ENCODE assay signal across 8 cellular contexts in the genomic region with DNA sequence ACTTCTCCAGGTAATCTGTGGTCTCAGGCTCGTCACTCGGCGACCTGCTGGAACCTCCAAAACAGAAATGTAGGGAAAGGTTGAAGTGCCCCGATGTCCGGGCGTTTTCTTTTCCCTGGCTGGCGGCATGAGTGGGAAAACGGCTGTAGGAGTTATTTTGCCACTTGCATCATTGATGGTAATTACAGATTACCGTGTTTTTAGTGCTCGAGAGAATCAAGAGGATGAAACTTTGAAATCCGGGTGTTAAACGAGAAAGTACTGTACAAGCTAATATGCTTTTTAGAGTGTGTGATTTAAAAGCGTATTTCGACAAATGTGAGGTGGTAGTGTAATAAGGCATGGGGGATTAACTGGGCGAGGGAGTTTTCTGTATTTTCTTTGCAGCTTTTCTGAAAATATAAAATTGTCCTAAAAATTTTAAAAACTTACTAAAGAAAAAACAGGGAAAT. TPM values are rescaled to one million over a fixed set of nuclear protein-coding genes. Genes with fewer than 3 reads are reported as not detected.
A peak's percentile ranks its signal among the peaks of the same experiment; 100 is the strongest.
DNase-seq lines count a peak whose midpoint lies in the region; ATAC-seq and TF ChIP-seq lines count a peak whose summit lies in the region.

No MANE protein-coding gene starts in this region.

- H3F3A ChIP-seq in SK-N-SH (replicated peaks; ENCODE audit: insufficient read depth) = no peaks in the 10 kb centered on the region

- no peak overlapping the region for H3K27ac Mint-ChIP-seq in activated T-helper 17 cell treated with anti-CD3 and anti-CD28 coated beads, Interleukin-2, amount 50 U/mL, for 72 hours
- no peak overlapping the region for H3K27ac Mint-ChIP-seq in stimulated activated naive CD8-positive, alpha-beta T cell treated with anti-CD3 and anti-CD28 coated beads, Interleukin-15, amount 100 ng/mL, for 72 hours

- H3K4me3 ChIP-seq in SK-N-SH (ENCODE audit: low read depth in 2 of 2, low read length in 1 of 2) = peak overlapping the region; percentile 67 to 71

- TF ChIP-seq CTCF in SK-N-SH (IDR thresholded peaks at IDR 0.05) = no peak

- no peak for DNase-seq in SK-N-SH
- peak; percentile 35 for DNase-seq in iPS-NIHi11 (ENCODE audit: low spot score)
- no peak for DNase-seq in stimulated activated naive CD8-positive, alpha-beta T cell treated with anti-CD3 and anti-CD28 coated beads, Interleukin-15, amount 100 ng/mL, for 72 hours
- no peak for DNase-seq in NCI-H82 (lab: John Stamatoyannopoulos, UW)
- DNase-seq in NCI-H446 (lab: John Stamatoyannopoulos, UW) = no peak

- peak overlapping the region; percentile 58 for H3K4me3 Mint-ChIP-seq in activated T-helper 17 cell treated with anti-CD3 and anti-CD28 coated beads, Interleukin-2, amount 50 U/mL, for 72 hours
- H3K4me3 Mint-ChIP-seq in stimulated activated naive CD8-positive, alpha-beta T cell treated with anti-CD3 and anti-CD28 coated beads, Interleukin-15, amount 100 ng/mL, for 72 hours = peak overlapping the region; percentile 72 to 74

- peaks cover 0 to 7% of the 10 kb centered on the region in 2 experiments; a peak in 2 of 4 replicates for H3K4me1 ChIP-seq in SK-N-SH (ENCODE audit: control insufficient read depth in 1 of 2, insufficient read depth in 2 of 2, low read depth in 1 of 2, low read length in 1 of 2)

- 42% methylated on average over 15 of the region's 15 CpGs for whole genome bisulfite sequencing in SK-N-SH (ENCODE audit: low lambda C conversion rate)

- H3K36me3 ChIP-seq in SK-N-SH (replicated peaks in 1 of 2; ENCODE audit: control insufficient read depth in 1 of 2, insufficient read depth in 2 of 2, low read length in 1 of 2) = no peaks in the 10 kb centered on the region

- no peaks in the 10 kb centered on the region for H3K36me3 Mint-ChIP-seq in activated T-helper 17 cell treated with anti-CD3 and anti-CD28 coated beads, Interleukin-2, amount 50 U/mL, for 72 hours (ENCODE audit: low read depth)

- TF ChIP-seq EP300 in SK-N-SH (IDR thresholded peaks at IDR 0.05; ENCODE audit: borderline replicate concordance in 1 of 2, low read depth in 1 of 2, low read length in 1 of 2) = no peak

- no peak overlapping the region for H3K27ac ChIP-seq in SK-N-SH (ENCODE audit: low read depth in 2 of 2, low read length in 1 of 2)

- peaks cover 5% of the 10 kb centered on the region for H3K4me1 Mint-ChIP-seq in activated T-helper 17 cell treated with anti-CD3 and anti-CD28 coated beads, Interleukin-2, amount 50 U/mL, for 72 hours
- H3K4me1 Mint-ChIP-seq in stimulated activated naive CD8-positive, alpha-beta T cell treated with anti-CD3 and anti-CD28 coated beads, Interleukin-15, amount 100 ng/mL, for 72 hours = peaks cover 6% of the 10 kb centered on the region

- CTCF ChIA-PET in SK-N-SH (lab: Yijun Ruan, JAX) = interaction anchor here (0.9 to 1.8 kb wide), 5 partner anchors 32 to 153 kb away, joined by 3 to 6 read pairs (median 3); no protein-coding TSS in a partner anchor

- ATAC-seq in SK-N-SH treated with all-trans-retinoic acid at 6 μM for 48 hours = no peak
- ATAC-seq in activated T-helper 17 cell treated with anti-CD3 and anti-CD28 coated beads, Interleukin-2, amount 50 U/mL, for 72 hours (replicated peaks) = no peak
- no peak for ATAC-seq in stimulated activated naive CD8-positive, alpha-beta T cell treated with anti-CD3 and anti-CD28 coated beads, Interleukin-15, amount 100 ng/mL, for 72 hours
- no peak for ATAC-seq in GM19023 (IDR thresholded peaks at IDR 0.05; ENCODE audit: unreplicated experiment)

- H3K79me2 ChIP-seq in SK-N-SH (ENCODE audit: insufficient read depth) = no peaks in the 10 kb centered on the region

- H3K9me3 ChIP-seq in SK-N-SH = no peaks in the 10 kb centered on the region

- no peaks in the 10 kb centered on the region for H4K20me1 ChIP-seq in SK-N-SH (ENCODE audit: insufficient read depth)

- peak overlapping the region; percentile 68 for H3K4me2 ChIP-seq in SK-N-SH

- H2AFZ ChIP-seq in SK-N-SH (ENCODE audit: low read depth) = peak overlapping the region; percentile 56; the same call in 1 of the 2 replicates

- H3K9ac ChIP-seq in SK-N-SH = no peak overlapping the region

- H3K27me3 ChIP-seq in SK-N-SH (ENCODE audit: insufficient read depth) = no peaks in the 10 kb centered on the region

- TF ChIP-seq RAD21 in SK-N-SH (IDR thresholded peaks at IDR 0.05; ENCODE audit: low read length) = no peak

- peaks cover 35% of the 10 kb centered on the region for H3K27me3 Mint-ChIP-seq in activated T-helper 17 cell treated with anti-CD3 and anti-CD28 coated beads, Interleukin-2, amount 50 U/mL, for 72 hours
- peaks cover 58% of the 10 kb centered on the region for H3K27me3 Mint-ChIP-seq in stimulated activated naive CD8-positive, alpha-beta T cell treated with anti-CD3 and anti-CD28 coated beads, Interleukin-15, amount 100 ng/mL, for 72 hours

- H3K9me2 ChIP-seq in SK-N-SH = no peaks in the 10 kb centered on the region

- H3K9me3 Mint-ChIP-seq in activated T-helper 17 cell treated with anti-CD3 and anti-CD28 coated beads, Interleukin-2, amount 50 U/mL, for 72 hours = no peaks in the 10 kb centered on the region
- no peaks in the 10 kb centered on the region for H3K9me3 Mint-ChIP-seq in stimulated activated naive CD8-positive, alpha-beta T cell treated with anti-CD3 and anti-CD28 coated beads, Interleukin-15, amount 100 ng/mL, for 72 hours

- POLR2A ChIA-PET in SK-N-SH (lab: Yijun Ruan, JAX) = no interaction called here

TF ChIP-seq in SK-N-SH, 30 proteins besides CTCF, POLR2A, EP300 and RAD21 (continues in another document):
- TF ChIP-seq, protein P1, sequence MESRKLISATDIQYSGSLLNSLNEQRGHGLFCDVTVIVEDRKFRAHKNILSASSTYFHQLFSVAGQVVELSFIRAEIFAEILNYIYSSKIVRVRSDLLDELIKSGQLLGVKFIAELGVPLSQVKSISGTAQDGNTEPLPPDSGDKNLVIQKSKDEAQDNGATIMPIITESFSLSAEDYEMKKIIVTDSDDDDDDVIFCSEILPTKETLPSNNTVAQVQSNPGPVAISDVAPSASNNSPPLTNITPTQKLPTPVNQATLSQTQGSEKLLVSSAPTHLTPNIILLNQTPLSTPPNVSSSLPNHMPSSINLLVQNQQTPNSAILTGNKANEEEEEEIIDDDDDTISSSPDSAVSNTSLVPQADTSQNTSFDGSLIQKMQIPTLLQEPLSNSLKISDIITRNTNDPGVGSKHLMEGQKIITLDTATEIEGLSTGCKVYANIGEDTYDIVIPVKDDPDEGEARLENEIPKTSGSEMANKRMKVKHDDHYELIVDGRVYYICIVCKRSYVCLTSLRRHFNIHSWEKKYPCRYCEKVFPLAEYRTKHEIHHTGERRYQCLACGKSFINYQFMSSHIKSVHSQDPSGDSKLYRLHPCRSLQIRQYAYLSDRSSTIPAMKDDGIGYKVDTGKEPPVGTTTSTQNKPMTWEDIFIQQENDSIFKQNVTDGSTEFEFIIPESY (IDR thresholded peaks at IDR 0.05; ENCODE audit: borderline replicate concordance, low read depth) = no peak
- TF ChIP-seq, protein P2, sequence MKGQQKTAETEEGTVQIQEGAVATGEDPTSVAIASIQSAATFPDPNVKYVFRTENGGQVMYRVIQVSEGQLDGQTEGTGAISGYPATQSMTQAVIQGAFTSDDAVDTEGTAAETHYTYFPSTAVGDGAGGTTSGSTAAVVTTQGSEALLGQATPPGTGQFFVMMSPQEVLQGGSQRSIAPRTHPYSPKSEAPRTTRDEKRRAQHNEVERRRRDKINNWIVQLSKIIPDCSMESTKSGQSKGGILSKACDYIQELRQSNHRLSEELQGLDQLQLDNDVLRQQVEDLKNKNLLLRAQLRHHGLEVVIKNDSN (IDR thresholded peaks at IDR 0.05; ENCODE audit: borderline replicate concordance, low read depth) = no peak
- TF ChIP-seq GATA2 (CRISPR knock-in tag; IDR thresholded peaks at IDR 0.05) = no peak
- 0 out of 2 replicates have a peak, but pooled peaks have one; percentile 3 for TF ChIP-seq RCOR1 (IDR thresholded peaks at IDR 0.05; ENCODE audit: low read length)

TF ChIP-seq in SK-N-SH treated with all-trans-retinoic acid at 6 μM for 48 hours, 23 proteins besides CTCF, POLR2A, EP300 and RAD21 (continues in another document):
- no peak for TF ChIP-seq RARB (CRISPR knock-in tag; IDR thresholded peaks at IDR 0.05)
- TF ChIP-seq ZC3H10 (CRISPR knock-in tag; IDR thresholded peaks at IDR 0.05) = no peak
- TF ChIP-seq, protein P3, sequence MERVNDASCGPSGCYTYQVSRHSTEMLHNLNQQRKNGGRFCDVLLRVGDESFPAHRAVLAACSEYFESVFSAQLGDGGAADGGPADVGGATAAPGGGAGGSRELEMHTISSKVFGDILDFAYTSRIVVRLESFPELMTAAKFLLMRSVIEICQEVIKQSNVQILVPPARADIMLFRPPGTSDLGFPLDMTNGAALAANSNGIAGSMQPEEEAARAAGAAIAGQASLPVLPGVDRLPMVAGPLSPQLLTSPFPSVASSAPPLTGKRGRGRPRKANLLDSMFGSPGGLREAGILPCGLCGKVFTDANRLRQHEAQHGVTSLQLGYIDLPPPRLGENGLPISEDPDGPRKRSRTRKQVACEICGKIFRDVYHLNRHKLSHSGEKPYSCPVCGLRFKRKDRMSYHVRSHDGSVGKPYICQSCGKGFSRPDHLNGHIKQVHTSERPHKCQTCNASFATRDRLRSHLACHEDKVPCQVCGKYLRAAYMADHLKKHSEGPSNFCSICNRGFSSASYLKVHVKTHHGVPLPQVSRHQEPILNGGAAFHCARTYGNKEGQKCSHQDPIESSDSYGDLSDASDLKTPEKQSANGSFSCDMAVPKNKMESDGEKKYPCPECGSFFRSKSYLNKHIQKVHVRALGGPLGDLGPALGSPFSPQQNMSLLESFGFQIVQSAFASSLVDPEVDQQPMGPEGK (CRISPR knock-in tag; IDR thresholded peaks at IDR 0.05; ENCODE audit: borderline replicate concordance) = no peak
- TF ChIP-seq BACH2 (CRISPR knock-in tag; IDR thresholded peaks at IDR 0.05; ENCODE audit: borderline replicate concordance) = no peak
- TF ChIP-seq TOX (CRISPR knock-in tag; IDR thresholded peaks at IDR 0.05; ENCODE audit: borderline replicate concordance) = no peak
- TF ChIP-seq ZFP30 (CRISPR knock-in tag; IDR thresholded peaks at IDR 0.05) = no peak
- no peak for TF ChIP-seq ZNF8 (CRISPR knock-in tag; IDR thresholded peaks at IDR 0.05)
- no peak for TF ChIP-seq ZNF70 (CRISPR knock-in tag; IDR thresholded peaks at IDR 0.05)

RNA-seq across cellular contexts. Expression of a gene that starts 0.8 kb away (rescaled TPM):
- 1.0 and 1.6 TPM in 2 replicates for polyA plus RNA-seq in SK-N-SH (2012; rRNA removed)
- polyA plus RNA-seq in SK-N-SH (2012; cell fraction: cytosol; rRNA removed) = 0.75 and 1.0 TPM in 2 replicates
- polyA plus RNA-seq in SK-N-SH (2012; cell fraction: nucleus; rRNA removed) = 2.5 and 4.3 TPM in 2 replicates
- under 1 TPM; 0.82 to 0.85 TPM for total RNA-seq in activated T-helper 17 cell treated with anti-CD3 and anti-CD28 coated beads, Interleukin-2, amount 50 U/mL, for 72 hours
